8 cellular contexts compared by ENCODE assay signal in the genomic region with DNA sequence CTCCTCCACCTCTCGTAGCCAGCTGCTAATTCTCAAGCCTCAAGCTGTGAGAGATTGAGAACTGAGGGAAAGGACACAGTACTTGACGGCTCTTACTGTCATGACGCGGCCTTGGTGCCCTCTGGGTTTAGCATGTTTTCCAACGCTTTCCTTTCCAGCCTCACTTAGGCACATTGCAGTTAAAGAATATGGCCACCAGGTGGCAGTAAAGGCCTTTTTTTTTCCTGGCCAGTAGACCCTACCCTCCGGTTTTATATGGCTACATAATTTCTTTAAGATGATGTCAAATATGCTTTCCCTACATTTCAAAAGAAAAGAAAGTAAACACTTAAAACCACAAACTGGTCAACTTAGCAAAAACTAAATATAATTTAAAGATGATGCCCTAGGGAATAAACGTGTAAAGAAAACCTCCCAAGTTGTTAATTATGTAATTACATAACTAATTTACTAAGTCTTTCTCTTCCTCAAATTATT. TPM values are rescaled to one million over a fixed set of nuclear protein-coding genes. Genes with fewer than 3 reads are reported as not detected.
DNase-seq lines count a peak whose midpoint lies in the region; ATAC-seq and TF ChIP-seq lines count a peak whose summit lies in the region.

No MANE protein-coding gene starts in this region.

- no peaks in the 10 kb centered on the region for H3K27me3 Mint-ChIP-seq in activated CD8-positive, alpha-beta T cell treated with anti-CD3 and anti-CD28 coated beads for 36 hours
- H3K27me3 Mint-ChIP-seq in naive thymus-derived CD8-positive, alpha-beta T cell: no peaks in the 10 kb centered on the region

- 12 to 15% methylated on average over 7 of the region's 7 CpGs for WGBS in testis, 2 donors

- intact Hi-C loops in activated CD8-positive, alpha-beta T cell treated with anti-CD3 and anti-CD28 coated beads for 36 hours (cut with micrococcal nuclease): no loop called here
- intact Hi-C loops in testis (cut with DNase I; ENCODE audit: low total_unique reads): loop anchor here (10.0 kb wide), 1 partner anchor 404 kb away; the partner anchor contains the start of genes CENPL and DARS2

- H3K4me3 ChIP-seq in epithelial cell of proximal tubule (ENCODE audit: low read depth, low read length) (no peak overlapping the region), testis (no peak overlapping the region)

- peaks cover 11% of the 10 kb centered on the region for H3K4me1 ChIP-seq in testis

- peaks cover 2% of the 10 kb centered on the region for H3K36me3 Mint-ChIP-seq in activated CD8-positive, alpha-beta T cell treated with anti-CD3 and anti-CD28 coated beads for 36 hours (ENCODE audit: low read depth)
- H3K36me3 Mint-ChIP-seq in naive thymus-derived CD8-positive, alpha-beta T cell: peaks cover 0 to 38% (median 6%) of the 10 kb centered on the region in 3 donors

- POLR2A ChIA-PET in activated CD8-positive, alpha-beta T cell treated with anti-CD3 and anti-CD28 coated beads for 36 hours (lab: Charles Lee): interaction anchor here (0.8 kb wide), 1 partner anchor 9 kb away, joined by 4 read pairs; no protein-coding TSS in a partner anchor
- POLR2A ChIA-PET in naive thymus-derived CD8-positive, alpha-beta T cell (lab: Charles Lee): no interaction called here

- no peaks in the 10 kb centered on the region for H3K9me3 ChIP-seq in testis

- peak; percentile 86 for TF ChIP-seq CTCF in activated CD8-positive, alpha-beta T cell treated with anti-CD3 and anti-CD28 coated beads for 36 hours (IDR thresholded peaks at IDR 0.05)
- TF ChIP-seq CTCF in epithelial cell of proximal tubule (conservative IDR thresholded peaks at IDR 0.05; ENCODE audit: low read depth, low read length): peak; percentile 84
- peak; percentile 91 to 97 (median 95) for TF ChIP-seq CTCF in testis (IDR thresholded peaks at IDR 0.05)

- DNase-seq in DMS153 (lab: John Stamatoyannopoulos, UW) (peak; percentile 13), HuH-7 (ENCODE audit: low spot score) (peak; percentile 24), NOMO-1 (lab: John Stamatoyannopoulos, UW; ENCODE audit: unreplicated experiment in 2 of 2) (peak; percentile 60 to 73), epithelial cell of proximal tubule (ENCODE audit: low read depth) (no peak), testis (peak; percentile 74)
- peak; percentile 77 for DNase-seq in activated CD8-positive, alpha-beta T cell treated with anti-CD3 and anti-CD28 coated beads for 36 hours
- peak; percentile 23 to 76 (median 64) for DNase-seq in naive thymus-derived CD8-positive, alpha-beta T cell

- CTCF ChIA-PET in activated CD8-positive, alpha-beta T cell treated with anti-CD3 and anti-CD28 coated beads for 36 hours (lab: Charles Lee): interaction anchor here (0.6 to 2.9 kb wide), 16 partner anchors 9 to 678 kb away, joined by 3 to 36 read pairs (median 4); partner anchors contain the start of genes CENPL and DARS2

- no peaks in the 10 kb centered on the region for H3K9me3 Mint-ChIP-seq in activated CD8-positive, alpha-beta T cell treated with anti-CD3 and anti-CD28 coated beads for 36 hours
- no peaks in the 10 kb centered on the region for H3K9me3 Mint-ChIP-seq in naive thymus-derived CD8-positive, alpha-beta T cell

- H3K27ac Mint-ChIP-seq in activated CD8-positive, alpha-beta T cell treated with anti-CD3 and anti-CD28 coated beads for 36 hours: no peak overlapping the region
- peak overlapping the region in 4 of 10 donors; percentile 46 to 78 (median 64) for H3K27ac Mint-ChIP-seq in naive thymus-derived CD8-positive, alpha-beta T cell

- H3K4me3 Mint-ChIP-seq in activated CD8-positive, alpha-beta T cell treated with anti-CD3 and anti-CD28 coated beads for 36 hours: no peak overlapping the region
- H3K4me3 Mint-ChIP-seq in naive thymus-derived CD8-positive, alpha-beta T cell: no peak overlapping the region

- peaks cover 7% of the 10 kb centered on the region for H3K4me1 Mint-ChIP-seq in activated CD8-positive, alpha-beta T cell treated with anti-CD3 and anti-CD28 coated beads for 36 hours (ENCODE audit: low read depth)
- H3K4me1 Mint-ChIP-seq in naive thymus-derived CD8-positive, alpha-beta T cell: peaks cover 5 to 44% (median 8%) of the 10 kb centered on the region in 4 donors

- peak; percentile 93 for ATAC-seq in activated CD8-positive, alpha-beta T cell treated with anti-CD3 and anti-CD28 coated beads for 36 hours
- peak; percentile 74 to 85 for ATAC-seq in naive thymus-derived CD8-positive, alpha-beta T cell
- no peak for ATAC-seq in HG02840 (IDR thresholded peaks at IDR 0.05; ENCODE audit: low FRiP score, unreplicated experiment)

- no peaks in the 10 kb centered on the region for H3K27me3 ChIP-seq in testis

- no peaks in the 10 kb centered on the region for H3K36me3 ChIP-seq in testis (ENCODE audit: low read depth, missing control alignments)

- TF ChIP-seq POLR2A in testis (IDR thresholded peaks at IDR 0.05): no peak

- H3K27ac ChIP-seq in testis: peak overlapping the region in 1 of 2 donors; percentile 6

RNA-seq across cellular contexts. Expression of gene PRDX6, which starts 56.8 kb away (rescaled TPM):
- 100 to 1,000 TPM; 165 to 169 TPM for total RNA-seq in activated CD8-positive, alpha-beta T cell treated with anti-CD3 and anti-CD28 coated beads for 36 hours
- total RNA-seq in epithelial cell of proximal tubule (237 and 262 TPM in 2 replicates), testis (100 to 1,000 TPM; 376 to 458 TPM)
- 100 to 1,000 TPM; 109 to 115 TPM for total RNA-seq in naive thymus-derived CD8-positive, alpha-beta T cell
- polyA plus RNA-seq in naive thymus-derived CD8-positive, alpha-beta T cell: 100 to 1,000 TPM; 181 to 269 (median 189) TPM
- 385 TPM for polyA plus RNA-seq in testis (ENCODE audit: insufficient read depth, low read depth, low replicate concordance)
